In genomic region chr11:69931060-69931910, GRCh38 we compare ENCODE assay signal across 21 cellular contexts.
DNase-seq lines count a peak whose midpoint lies in the region; TF ChIP-seq lines count a peak whose summit lies in the region.
"Had no signal": no experiment of that assay in that cellular context is flagged by ENCODE, and none has a peak within 500 bp of the region (broad histone marks: within the 10 kb centered on the region; RNA-seq: fewer than 3 reads in every experiment).

No MANE protein-coding gene starts in this region.

- H3K4me1 ChIP-seq in HEK293 (ENCODE audit: control insufficient read depth, insufficient read depth, low read length) (no peaks in the 10 kb centered on the region; the same call in 1 of the 2 replicates), osteoblast (ENCODE audit: insufficient read depth, low read length) (no peaks in the 10 kb centered on the region)

- H3K4me3 Mint-ChIP-seq in glutamatergic neuron (ENCODE audit: unreplicated experiment) = no peak overlapping the region
- no peak overlapping the region for H3K4me3 Mint-ChIP-seq in endothelial cell (ENCODE audit: unreplicated experiment)
- H3K4me3 Mint-ChIP-seq: B cell; CD4-positive, alpha-beta T cell had no signal

- peak; percentile 2 for DNase-seq in activated naive CD4-positive, alpha-beta T cell treated with anti-CD3 and anti-CD28 coated beads, Interleukin-2, amount 50 U/mL, for 16 hours
- DNase-seq in activated naive CD4-positive, alpha-beta T cell treated with Interleukin-2 at 50 U/mL for 16 hours = no peak
- peak; percentile 6 for DNase-seq in glutamatergic neuron
- DNase-seq in osteoblast (ENCODE audit: insufficient read length, low spot score, missing footprints) = peak; percentile 84
- DNase-seq in endothelial cell (ENCODE audit: low spot score) = no peak
- no peak for DNase-seq in central memory CD4-positive, alpha-beta T cell
- DNase-seq in SIG-M5 (lab: John Stamatoyannopoulos, UW) = no peak
- DNase-seq: 8988T; CD4-positive, alpha-beta T cell; EL; GOT3; KG1; MV-4-11; NCI-H187; NCI-H2107; NCI-H510A; NCI-H774; OCI-M1 had no signal

- H3K4me3 ChIP-seq in HEK293 (ENCODE audit: low read depth, low read length) (no peak overlapping the region), osteoblast (ENCODE audit: insufficient read depth, low read length) (no peak overlapping the region)
- H3K4me3 ChIP-seq: GM12878 had no signal

- no peaks in the 10 kb centered on the region for H3K79me2 ChIP-seq in osteoblast (ENCODE audit: insufficient read depth, low read length)

- no peaks in the 10 kb centered on the region for H3K36me3 ChIP-seq in HEK293 (ENCODE audit: control insufficient read depth in 2 of 2, insufficient read depth in 1 of 2, low read length in 2 of 2)
- H3K36me3 ChIP-seq in osteoblast (ENCODE audit: insufficient read depth, low read length) = no peaks in the 10 kb centered on the region

- no peaks in the 10 kb centered on the region for H4K20me1 ChIP-seq in osteoblast (ENCODE audit: insufficient read depth, low read length)

- POLR2A ChIA-PET in HEK293 (lab: Yijun Ruan, JAX) = no interaction called here

- H3K4me1 Mint-ChIP-seq in glutamatergic neuron (ENCODE audit: low read depth, unreplicated experiment) (no peaks in the 10 kb centered on the region), endothelial cell (ENCODE audit: unreplicated experiment) (peaks cover 3% of the 10 kb centered on the region)
- H3K4me1 Mint-ChIP-seq: B cell had no signal

- CTCF ChIA-PET in HEK293 (lab: Yijun Ruan, JAX) = interaction anchor here (1.2 kb wide), 1 partner anchor 12 kb away, joined by 4 read pairs; no protein-coding TSS in a partner anchor

- H2AFZ ChIP-seq in osteoblast (ENCODE audit: low read length) = no peak overlapping the region

- H3K9me3 Mint-ChIP-seq in glutamatergic neuron (ENCODE audit: unreplicated experiment) (peaks cover 2% of the 10 kb centered on the region), endothelial cell (ENCODE audit: unreplicated experiment) (no peaks in the 10 kb centered on the region)

- peaks cover 35% of the 10 kb centered on the region for H3K27me3 ChIP-seq in osteoblast (ENCODE audit: insufficient read depth, low read length)

- H3K36me3 Mint-ChIP-seq in glutamatergic neuron (ENCODE audit: unreplicated experiment) = no peaks in the 10 kb centered on the region
- H3K36me3 Mint-ChIP-seq in endothelial cell (ENCODE audit: low read depth, unreplicated experiment) = no peaks in the 10 kb centered on the region

- no peaks in the 10 kb centered on the region for H3K9me3 ChIP-seq in HEK293 (ENCODE audit: control insufficient read depth, insufficient read depth, low read depth, low read length)
- no peaks in the 10 kb centered on the region for H3K9me3 ChIP-seq in osteoblast (ENCODE audit: low read depth, low read length)

- no peak overlapping the region for H3K4me2 ChIP-seq in osteoblast (ENCODE audit: insufficient read depth, low read length)

- TF ChIP-seq CTCF in HEK293 (tag by site-specific recombination; IDR thresholded peaks at IDR 0.05) (no peak), glutamatergic neuron (IDR thresholded peaks at IDR 0.05; ENCODE audit: partially characterized antibody, unreplicated experiment) (no peak), osteoblast (IDR thresholded peaks at IDR 0.05; ENCODE audit: extremely low read depth, low read depth, low read length) (no peak), endothelial cell (IDR thresholded peaks at IDR 0.05; ENCODE audit: unreplicated experiment) (no peak)

- H3K27me3 Mint-ChIP-seq in glutamatergic neuron (ENCODE audit: unreplicated experiment) (no peaks in the 10 kb centered on the region), endothelial cell (ENCODE audit: unreplicated experiment) (peaks cover 9% of the 10 kb centered on the region)

- H3K27ac Mint-ChIP-seq in glutamatergic neuron (ENCODE audit: unreplicated experiment) (no peak overlapping the region), endothelial cell (ENCODE audit: unreplicated experiment) (no peak overlapping the region)
- H3K27ac Mint-ChIP-seq: B cell; CD4-positive, alpha-beta T cell had no signal

- no peak overlapping the region for H3K27ac ChIP-seq in HEK293 (ENCODE audit: extremely low read depth, low read depth, low read length)
- H3K27ac ChIP-seq in osteoblast (ENCODE audit: low read depth, low read length) = no peak overlapping the region

TF ChIP-seq in HEK293, 187 proteins besides CTCF, POLR2A, EP300 and RAD21:
- TF ChIP-seq KLF1 (tag by site-specific recombination; IDR thresholded peaks at IDR 0.05) (peak; percentile 40), ZFP37 (tag by site-specific recombination; IDR thresholded peaks at IDR 0.05) (no peak), ZNF585B (tag by site-specific recombination; IDR thresholded peaks at IDR 0.05) (no peak), MEIS1 (CRISPR knock-in tag; IDR thresholded peaks at IDR 0.05; ENCODE audit: borderline replicate concordance) (no peak)

Comparison
In these comparisons a context has a peak if more than half of its experiments do, and no peak if none do; other contexts are left out.
1. DNase-seq: peak in activated naive CD4-positive, alpha-beta T cell treated with anti-CD3 and anti-CD28 coated beads, Interleukin-2, amount 50 U/mL, for 16 hours (single experiment), glutamatergic neuron (single experiment) and osteoblast (single experiment); none in activated naive CD4-positive, alpha-beta T cell treated with Interleukin-2 at 50 U/mL for 16 hours (single experiment), endothelial cell (single experiment), central memory CD4-positive, alpha-beta T cell (single experiment) and SIG-M5 (single experiment).